ENCODE assay signal across 8 cellular contexts in the genomic region with DNA sequence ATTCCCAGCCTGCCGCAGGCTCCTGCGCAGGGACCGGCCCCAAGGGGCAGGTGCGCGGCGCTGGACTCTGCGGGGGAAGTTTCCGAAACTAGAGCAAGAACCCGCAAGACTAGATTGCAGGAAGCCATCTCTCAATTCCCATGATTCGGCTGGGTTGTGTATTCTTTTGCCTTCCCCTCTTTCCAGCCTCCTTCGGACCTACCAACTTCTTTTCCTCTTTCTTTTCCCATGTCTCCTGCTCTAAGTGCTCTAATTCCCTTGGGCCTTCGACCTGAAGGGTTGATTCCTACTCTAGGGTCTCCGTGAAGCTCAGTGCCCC. TPM values are rescaled to one million over a fixed set of nuclear protein-coding genes. Genes with fewer than 3 reads are reported as not detected.
DNase-seq lines count a peak whose midpoint lies in the region; ATAC-seq and TF ChIP-seq lines count a peak whose summit lies in the region.

No MANE protein-coding gene starts in this region.

- H3K4me1 ChIP-seq in left ventricle myocardium inferior: peaks cover 24% of the 10 kb centered on the region
- H3K4me1 ChIP-seq in mucosa of stomach (ENCODE audit: control insufficient read depth, insufficient read depth, low read length): no peaks in the 10 kb centered on the region
- no peaks in the 10 kb centered on the region for H3K4me1 ChIP-seq in aorta (ENCODE audit: control insufficient read depth in 1 of 2, insufficient read depth in 2 of 2, low read length in 2 of 2)

- TF ChIP-seq CTCF in left ventricle myocardium inferior (IDR thresholded peaks at IDR 0.05; ENCODE audit: borderline replicate concordance) (no peak), choroid plexus epithelial cell (conservative IDR thresholded peaks at IDR 0.05; ENCODE audit: low read depth, low read length) (no peak)

- ATAC-seq in left ventricle myocardium superior (no peak), aorta (ENCODE audit: low FRiP score) (no peak), sciatic nerve (no peak)

- DNase-seq in left ventricle myocardium inferior: no peak
- DNase-seq in left ventricle myocardium superior: no peak
- DNase-seq in choroid plexus epithelial cell (ENCODE audit: low read depth): no peak
- no peak for DNase-seq in aorta
- no peak for DNase-seq in sciatic nerve (ENCODE audit: low spot score)
- DNase-seq in kidney glomerular epithelial cell (lab: John Stamatoyannopoulos, UW): no peak
- no peak for DNase-seq in HK-2 (ENCODE audit: unreplicated experiment)

- WGBS in aorta, 2 donors: 1 to 22% methylated on average over 13 of the region's 13 CpGs

- intact Hi-C loops in left ventricle myocardium inferior (cut with micrococcal nuclease): no loop called here
- intact Hi-C loops in left ventricle myocardium superior (cut with micrococcal nuclease): no loop called here
- intact Hi-C loops in aorta (cut with DNase I): no loop called here
- intact Hi-C loops in sciatic nerve (cut with DNase I): no loop called here

- H3K9ac ChIP-seq in mucosa of stomach (ENCODE audit: low read length): peak overlapping the region; percentile 71

- H3K27me3 ChIP-seq in left ventricle myocardium inferior (ENCODE audit: low read depth) (no peaks in the 10 kb centered on the region), mucosa of stomach (ENCODE audit: control insufficient read depth, insufficient read depth, low read length) (no peaks in the 10 kb centered on the region), aorta (ENCODE audit: control insufficient read depth in 1 of 2, insufficient read depth in 2 of 2, low read length in 1 of 2) (no peaks in the 10 kb centered on the region)

- H3K36me3 ChIP-seq in left ventricle myocardium inferior: no peaks in the 10 kb centered on the region
- no peaks in the 10 kb centered on the region for H3K36me3 ChIP-seq in mucosa of stomach (ENCODE audit: control insufficient read depth, insufficient read depth, low read length)
- no peaks in the 10 kb centered on the region for H3K36me3 ChIP-seq in aorta (ENCODE audit: control insufficient read depth in 1 of 2, insufficient read depth in 2 of 2, low read length in 1 of 2)

- H3K27ac ChIP-seq in left ventricle myocardium inferior (replicated peaks): peak overlapping the region; percentile 92
- H3K27ac ChIP-seq in aorta (ENCODE audit: low read depth in 1 of 2, low read length in 2 of 2): peak overlapping the region in 1 of 2 donors; percentile 76

- H3K9me3 ChIP-seq in left ventricle myocardium inferior (replicated peaks) (no peaks in the 10 kb centered on the region), mucosa of stomach (ENCODE audit: control insufficient read depth, low read length) (no peaks in the 10 kb centered on the region), aorta (ENCODE audit: control insufficient read depth, low read length) (no peaks in the 10 kb centered on the region)

- H3K4me3 ChIP-seq in left ventricle myocardium inferior (peak overlapping the region; percentile 77), choroid plexus epithelial cell (ENCODE audit: low read depth, low read length) (peak overlapping the region; percentile 66), mucosa of stomach (ENCODE audit: low read length) (peak overlapping the region; percentile 77), aorta (ENCODE audit: low read length in 2 of 2) (peak overlapping the region; percentile 49 to 74)

RNA-seq across cellular contexts. Expression of gene OPHN1, which starts 0.6 kb away (rescaled TPM):
- total RNA-seq in left ventricle myocardium inferior (5.0 TPM), left ventricle myocardium superior (3.8 TPM), aorta (1 to 10 TPM; 6.8 to 9.7 TPM), sciatic nerve (19.6 TPM)
- polyA plus RNA-seq in aorta: 1 to 10 TPM in 1 of 2 donors, under 1 TPM in 1; 0.25 to 2.9 TPM
